ENCODE assay signal across 8 cellular contexts in genomic region chr2:74457129-74457548, GRCh38. TPM values are rescaled to one million over a fixed set of nuclear protein-coding genes. Genes with fewer than 3 reads are reported as not detected.
DNase-seq lines count a peak whose midpoint lies in the region; ATAC-seq and TF ChIP-seq lines count a peak whose summit lies in the region.

No MANE protein-coding gene starts in this region.

- peak; percentile 58 for DNase-seq in DMS79 (lab: John Stamatoyannopoulos, UW)
- DNase-seq in MG63: no peak
- no peak for DNase-seq in naive thymus-derived CD8-positive, alpha-beta T cell
- DNase-seq in SIG-M5 treated with dmso at 0.1 percent for 504 hours (lab: John Stamatoyannopoulos, UW; ENCODE audit: unreplicated experiment): no peak
- no peak for DNase-seq in stimulated activated CD4-positive, alpha-beta T cell treated with anti-CD3 and anti-CD28 coated beads, Interleukin-4, amount 100 ng/mL, for 4 hours
- DNase-seq in GM13977 (ENCODE audit: low spot score): no peak

- POLR2A ChIA-PET in naive thymus-derived CD8-positive, alpha-beta T cell (lab: Charles Lee): interaction anchor here (0.5 to 9.8 kb wide), 11 partner anchors 8 to 720 kb away, joined by 3 to 172 read pairs (median 15); partner anchors contain the start of genes AUP1, C2orf81, CCDC142 and HTRA2

- peak overlapping the region; percentile 91 to 100 (median 98) for H3K4me3 Mint-ChIP-seq in naive thymus-derived CD8-positive, alpha-beta T cell

- peaks cover 15% of the 10 kb centered on the region for H3K36me3 ChIP-seq in MG63

- H3K27ac Mint-ChIP-seq in naive thymus-derived CD8-positive, alpha-beta T cell: peak overlapping the region; percentile 94 to 100 (median 100)

- no peak for TF ChIP-seq CTCF in GM13977 (IDR thresholded peaks at IDR 0.05; ENCODE audit: extremely low read depth, insufficient read depth, missing control alignments)

- H3K4me1 Mint-ChIP-seq in naive thymus-derived CD8-positive, alpha-beta T cell: peaks cover 40 to 74% (median 67%) of the 10 kb centered on the region in 4 donors

- H3K27ac ChIP-seq in cingulate gyrus (ENCODE audit: low read depth, low read length): peak overlapping the region; percentile 91

- in situ Hi-C loops in GM13977 (cut with MboI; ENCODE audit: low pct_unique_long_range_greater_than_20kb, low sequenced_read_pairs, unreplicated experiment): no loop called here

- H3K27me3 Mint-ChIP-seq in naive thymus-derived CD8-positive, alpha-beta T cell: peaks cover 0 to 2% (median 0%) of the 10 kb centered on the region in 5 donors

- H3K4me3 ChIP-seq in MG63: peak overlapping the region; percentile 72; the same call in 1 of the 2 replicates

- peaks cover 0 to 19% (median 0%) of the 10 kb centered on the region in 3 donors for H3K36me3 Mint-ChIP-seq in naive thymus-derived CD8-positive, alpha-beta T cell

- H3K9me3 Mint-ChIP-seq in naive thymus-derived CD8-positive, alpha-beta T cell: no peaks in the 10 kb centered on the region

- no peaks in the 10 kb centered on the region for H3K27me3 ChIP-seq in MG63

- no peak for ATAC-seq in naive thymus-derived CD8-positive, alpha-beta T cell
- no peak for ATAC-seq in HG02798 (IDR thresholded peaks at IDR 0.05; ENCODE audit: poor library complexity, unreplicated experiment)

- H3K9me3 ChIP-seq in MG63: no peaks in the 10 kb centered on the region

RNA-seq across cellular contexts. Expression of gene WBP1, which starts 1.1 kb away (rescaled TPM):
- total RNA-seq in MG63 (2014; rRNA removed; shearing (Covaris generic); ENCODE audit: low replicate concordance): 7.5 and 15.4 TPM in 2 replicates
- total RNA-seq in naive thymus-derived CD8-positive, alpha-beta T cell: 100 to 1,000 TPM; 121 to 122 TPM
- 10 to 100 TPM; 32.4 to 38.3 (median 34.2) TPM for polyA plus RNA-seq in naive thymus-derived CD8-positive, alpha-beta T cell

RNA-seq across cellular contexts. Expression of gene INO80B, which starts 2.3 kb away (rescaled TPM):
- 14.0 and 60.4 TPM in 2 replicates for total RNA-seq in MG63 (2014; rRNA removed; shearing (Covaris generic); ENCODE audit: low replicate concordance)
- 10 to 100 TPM; 93.6 to 93.8 TPM for total RNA-seq in naive thymus-derived CD8-positive, alpha-beta T cell
- 1 to 10 TPM; 8.1 to 9.4 (median 8.2) TPM for polyA plus RNA-seq in naive thymus-derived CD8-positive, alpha-beta T cell

RNA-seq across cellular contexts. Expression of gene MOGS, which starts 8.0 kb away (rescaled TPM):
- 23.0 and 51.6 TPM in 2 replicates for total RNA-seq in MG63 (2014; rRNA removed; shearing (Covaris generic); ENCODE audit: low replicate concordance)
- 10 to 100 TPM; 77.0 to 78.6 TPM for total RNA-seq in naive thymus-derived CD8-positive, alpha-beta T cell
- polyA plus RNA-seq in naive thymus-derived CD8-positive, alpha-beta T cell: 10 to 100 TPM; 25.6 to 31.8 (median 29.8) TPM

RNA-seq across cellular contexts. Expression of gene MRPL53, which starts 15.3 kb away (rescaled TPM):
- 33.7 and 48.9 TPM in 2 replicates for total RNA-seq in MG63 (2014; rRNA removed; shearing (Covaris generic); ENCODE audit: low replicate concordance)
- 10 to 100 TPM; 72.0 to 81.4 TPM for total RNA-seq in naive thymus-derived CD8-positive, alpha-beta T cell
- 100 to 1,000 TPM; 148 to 171 (median 154) TPM for polyA plus RNA-seq in naive thymus-derived CD8-positive, alpha-beta T cell

RNA-seq across cellular contexts. Expression of gene RTKN, which starts 15.4 kb away (rescaled TPM):
- 8.8 and 12.7 TPM in 2 replicates for total RNA-seq in MG63 (2014; rRNA removed; shearing (Covaris generic); ENCODE audit: low replicate concordance)
- total RNA-seq in naive thymus-derived CD8-positive, alpha-beta T cell: under 1 TPM in 1 of 2 experiments, not detected in 1; 0.47 TPM
- under 1 TPM; 0.09 to 0.54 (median 0.30) TPM for polyA plus RNA-seq in naive thymus-derived CD8-positive, alpha-beta T cell
